Comparison of ENCODE assay signal across 8 cellular contexts in the genomic region with DNA sequence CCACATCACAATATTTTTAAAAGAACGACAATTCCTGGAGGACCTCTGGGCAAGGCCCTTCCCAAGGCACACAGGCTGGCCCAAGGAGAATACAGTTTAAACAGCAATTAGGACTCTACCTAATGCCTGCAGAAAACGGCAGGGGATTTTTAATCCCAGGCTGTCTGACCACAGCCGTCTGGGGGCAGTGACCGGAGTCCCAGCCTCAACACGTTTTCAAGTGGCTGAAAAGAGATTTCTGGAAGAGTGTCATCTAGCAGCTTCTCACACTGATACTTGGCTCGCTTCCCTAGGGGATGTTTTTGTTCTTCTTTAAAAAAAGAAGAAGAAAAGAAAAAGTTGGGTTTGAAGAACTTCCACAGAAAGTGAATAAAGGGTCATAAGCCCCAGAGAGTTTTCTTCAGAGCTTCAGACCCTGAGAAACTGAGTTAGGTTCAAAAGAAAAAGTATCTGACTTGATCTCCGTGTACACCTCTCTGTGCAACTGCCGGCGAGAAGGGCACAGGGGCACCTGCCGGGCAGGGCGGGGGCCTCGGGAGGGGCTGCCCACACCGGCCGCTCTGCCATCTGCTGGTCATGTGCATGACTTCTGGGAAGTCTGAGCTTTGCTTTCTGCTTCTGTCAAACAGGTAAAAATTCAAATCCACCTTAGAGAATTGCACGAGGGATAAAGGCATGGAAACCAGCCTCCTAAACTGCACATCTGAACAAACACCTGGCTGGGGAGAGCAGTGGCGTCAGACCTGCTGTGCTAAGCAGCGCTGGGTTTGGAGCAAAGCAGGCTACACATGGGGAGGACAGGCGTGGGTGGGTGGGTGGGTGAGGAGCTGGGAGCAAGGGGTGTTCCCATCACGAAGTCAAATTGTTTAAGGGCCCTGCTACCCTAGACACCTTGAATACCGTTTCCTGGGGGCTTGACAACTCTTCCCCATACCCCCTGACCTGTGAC. TPM values are rescaled to one million over a fixed set of nuclear protein-coding genes. Genes with fewer than 3 reads are reported as not detected.
A peak's percentile ranks its signal among the peaks of the same experiment; 100 is the strongest.
DNase-seq lines count a peak whose midpoint lies in the region; ATAC-seq and TF ChIP-seq lines count a peak whose summit lies in the region.

No MANE protein-coding gene starts in this region.

- CTCF ChIA-PET in activated CD4-positive, alpha-beta T cell treated with anti-CD3 and anti-CD28 coated beads, Interleukin-2, amount 10 ng/mL, durations not matched to agents 7 days and 5 days (lab: Charles Lee) = interaction anchor here (0.7 to 2.5 kb wide), 4 partner anchors 9 to 112 kb away, joined by 3 to 9 read pairs (median 4); partner anchors contain the start of gene RRBP1

- H3K27ac Mint-ChIP-seq in activated CD4-positive, alpha-beta T cell treated with anti-CD3 and anti-CD28 coated beads, Interleukin-2, amount 10 ng/mL, durations not matched to agents 7 days and 5 days = no peak overlapping the region

- peak; percentile 54 for TF ChIP-seq CTCF in LNCAP (IDR thresholded peaks at IDR 0.05)

- H3K4me1 Mint-ChIP-seq in activated CD4-positive, alpha-beta T cell treated with anti-CD3 and anti-CD28 coated beads, Interleukin-2, amount 10 ng/mL, durations not matched to agents 7 days and 5 days = peaks cover 10% of the 10 kb centered on the region

- no peaks in the 10 kb centered on the region for H3K27me3 Mint-ChIP-seq in activated CD4-positive, alpha-beta T cell treated with anti-CD3 and anti-CD28 coated beads, Interleukin-2, amount 10 ng/mL, durations not matched to agents 7 days and 5 days

- intact Hi-C loops in cardiac septum (cut with DNase I) = no loop called here

- ATAC-seq in GM18868 (IDR thresholded peaks at IDR 0.05; ENCODE audit: unreplicated experiment) = no peak
- no peak for ATAC-seq in HG03025 (IDR thresholded peaks at IDR 0.05; ENCODE audit: low FRiP score, unreplicated experiment)

- POLR2A ChIA-PET in activated CD4-positive, alpha-beta T cell treated with anti-CD3 and anti-CD28 coated beads, Interleukin-2, amount 10 ng/mL, durations not matched to agents 7 days and 5 days (lab: Charles Lee) = no interaction called here

- DNase-seq in DMS53 treated with DMSO at 0.1 percent for 48 hours (lab: John Stamatoyannopoulos, UW; ENCODE audit: unreplicated experiment) (peak; percentile 22), cardiac septum (ENCODE audit: low spot score) (peak; percentile 61), Ammon's horn (ENCODE audit: low spot score) (no peak)
- DNase-seq in activated CD4-positive, alpha-beta T cell treated with anti-CD3 and anti-CD28 coated beads, Interleukin-2, amount 10 ng/mL, durations not matched to agents 7 days and 5 days = peak; percentile 33
- DNase-seq in stimulated activated CD4-positive, alpha-beta T cell treated with anti-CD3 and anti-CD28 coated beads, Interleukin-15, amount 100 ng/mL, for 24 hours = peak; percentile 40

- H3K9me3 Mint-ChIP-seq in activated CD4-positive, alpha-beta T cell treated with anti-CD3 and anti-CD28 coated beads, Interleukin-2, amount 10 ng/mL, durations not matched to agents 7 days and 5 days = no peaks in the 10 kb centered on the region

- H3K36me3 Mint-ChIP-seq in activated CD4-positive, alpha-beta T cell treated with anti-CD3 and anti-CD28 coated beads, Interleukin-2, amount 10 ng/mL, durations not matched to agents 7 days and 5 days (ENCODE audit: low read depth) = no peaks in the 10 kb centered on the region

- H3K4me3 Mint-ChIP-seq in activated CD4-positive, alpha-beta T cell treated with anti-CD3 and anti-CD28 coated beads, Interleukin-2, amount 10 ng/mL, durations not matched to agents 7 days and 5 days = no peak overlapping the region

RNA-seq across cellular contexts. Expression of gene RRBP1, which starts 33.0 kb away (rescaled TPM):
- total RNA-seq in activated CD4-positive, alpha-beta T cell treated with anti-CD3 and anti-CD28 coated beads, Interleukin-2, amount 10 ng/mL, durations not matched to agents 7 days and 5 days = 10 to 100 TPM; 50.8 to 52.1 TPM
- 46.7 TPM for total RNA-seq in cardiac septum

RNA-seq across cellular contexts. Expression of gene BANF2, which starts 50.7 kb away (rescaled TPM):
- total RNA-seq in activated CD4-positive, alpha-beta T cell treated with anti-CD3 and anti-CD28 coated beads, Interleukin-2, amount 10 ng/mL, durations not matched to agents 7 days and 5 days = not detected
- total RNA-seq in cardiac septum = not detected
